ENCODE assay signal across 16 cellular contexts in the genomic region with DNA sequence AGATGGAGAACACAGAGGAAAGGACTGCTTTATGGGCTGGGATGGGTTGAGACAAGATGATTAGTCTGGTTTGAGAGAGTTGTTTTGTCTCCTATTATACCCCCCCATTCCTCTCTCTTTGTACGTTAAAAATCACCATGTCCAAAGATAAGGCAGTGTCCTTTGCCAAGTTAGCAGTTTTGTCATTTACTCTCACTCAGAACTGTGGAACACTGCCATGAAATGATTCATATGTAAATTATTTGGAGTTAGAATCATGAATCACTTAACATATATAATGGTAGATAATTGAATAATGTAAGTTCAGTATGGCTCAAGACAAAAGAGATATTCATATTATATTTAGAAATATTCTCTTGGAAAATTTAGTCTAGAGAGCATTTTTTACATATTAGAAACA.
DNase-seq lines count a peak whose midpoint lies in the region; ATAC-seq, FAIRE-seq and TF ChIP-seq lines count a peak whose summit lies in the region.
"Had no signal": no experiment of that assay in that cellular context is flagged by ENCODE, and none has a peak within 500 bp of the region (broad histone marks: within the 10 kb centered on the region; RNA-seq: fewer than 3 reads in every experiment).

No MANE protein-coding gene starts in this region.

- DNase-seq in HT1080 (ENCODE audit: low read depth) (peak; percentile 69), amniotic stem cell (lab: John Stamatoyannopoulos, UW) (peak; percentile 39), fibroblast of pulmonary artery (ENCODE audit: low read depth) (peak; percentile 86), nucleus accumbens (lab: John Stamatoyannopoulos, UW) (no peak), H54 (ENCODE audit: insufficient read length, low spot score) (no peak)
- DNase-seq in stimulated activated naive CD4-positive, alpha-beta T cell (lab: John Stamatoyannopoulos, UW), result no peak
- DNase-seq: activated CD4-positive, CD25-positive, alpha-beta regulatory T cell; activated T-cell treated with anti-CD3 and anti-CD28 coated beads for 4 hours; naive thymus-derived CD8-positive, alpha-beta T cell; right cardiac atrium; stimulated activated CD4-positive, alpha-beta T cell treated with anti-CD3 and anti-CD28 coated beads, Interleukin-2, amount 100 ng/mL, for 48 hours; upper lobe of left lung had no signal

- no peaks in the 10 kb centered on the region for H3K79me2 ChIP-seq in ACC112 (ENCODE audit: control insufficient read depth, insufficient read depth, low read length, unreplicated experiment)

- peak overlapping the region; percentile 61 for H3K27ac ChIP-seq in ACC112 (ENCODE audit: low read depth, low read length)
- H3K27ac ChIP-seq: HL-60, upper lobe of left lung had no signal

- TF ChIP-seq POLR2A in H54 (IDR thresholded peaks at IDR 0.05; ENCODE audit: low read depth, low read length), result no peak

- H3K4me1 ChIP-seq in ACC112 (ENCODE audit: control insufficient read depth, insufficient read depth, low read length, unreplicated experiment), result peaks cover 55% of the 10 kb centered on the region
- H3K4me1 ChIP-seq: upper lobe of left lung had no signal

- H3K4me3 ChIP-seq in ACC112 (ENCODE audit: low read depth, low read length) (no peak overlapping the region), fibroblast of pulmonary artery (replicated peaks; ENCODE audit: low read depth, low read length) (no peak overlapping the region)
- H3K4me3 ChIP-seq: upper lobe of left lung had no signal

- no peak for ATAC-seq in GM21723 (IDR thresholded peaks at IDR 0.05; ENCODE audit: unreplicated experiment)
- ATAC-seq: naive thymus-derived CD8-positive, alpha-beta T cell had no signal

- H2AFZ ChIP-seq in ACC112 (ENCODE audit: low read length, unreplicated experiment), result no peak overlapping the region

- no peaks in the 10 kb centered on the region for H3K27me3 ChIP-seq in ACC112 (ENCODE audit: insufficient read depth, low read length)
- H3K27me3 ChIP-seq: upper lobe of left lung had no signal

- no peak for TF ChIP-seq CTCF in fibroblast of pulmonary artery (IDR thresholded peaks at IDR 0.05; ENCODE audit: low read length, missing control alignments)

- no peak for FAIRE-seq in H54 (lab: Jason Lieb, UNC)
- FAIRE-seq: GM12892 had no signal

- H3K36me3 ChIP-seq in ACC112 (ENCODE audit: insufficient read depth, low read length), result peaks cover 2% of the 10 kb centered on the region; the same call in 1 of the 2 replicates

Comparison
In these comparisons a context has a peak if more than half of its experiments do, and no peak if none do; other contexts are left out.
1. DNase-seq: peak in HT1080 (single experiment), amniotic stem cell (single experiment) and fibroblast of pulmonary artery (single experiment); none in nucleus accumbens (0 of 56), stimulated activated naive CD4-positive, alpha-beta T cell (0 of 6) and H54 (single experiment).